In genomic region chr4:102439835-102440234, GRCh38 we compare ENCODE assay signal across 12 cellular contexts.
DNase-seq lines count a peak whose midpoint lies in the region; ATAC-seq and TF ChIP-seq lines count a peak whose summit lies in the region.
"Had no signal": no experiment of that assay in that cellular context is flagged by ENCODE, and none has a peak within 500 bp of the region (broad histone marks: within the 10 kb centered on the region; RNA-seq: fewer than 3 reads in every experiment).

No MANE protein-coding gene starts in this region.

- no peaks in the 10 kb centered on the region for H3K36me3 ChIP-seq in adipocyte (ENCODE audit: control insufficient read depth, insufficient read depth, low read length, severe bottlenecking)
- no peaks in the 10 kb centered on the region for H3K36me3 ChIP-seq in heart right ventricle
- no peaks in the 10 kb centered on the region for H3K36me3 ChIP-seq in skeletal muscle tissue (ENCODE audit: control insufficient read depth in 3 of 3, insufficient read depth in 3 of 3, low read length in 3 of 3)

- peak; percentile 85 for DNase-seq in EH (ENCODE audit: low read depth)
- DNase-seq in adipocyte (ENCODE audit: low read depth), result peak; percentile 85
- DNase-seq in heart right ventricle, result no peak
- no peak for DNase-seq in activated CD8-positive, alpha-beta memory T cell treated with anti-CD3 and anti-CD28 coated beads, Interleukin-2, amount 10 ng/mL, durations not matched to agents 7 days and 5 days
- no peak for DNase-seq in NCI-H1105 (lab: John Stamatoyannopoulos, UW)
- no peak for DNase-seq in activated CD4-positive, alpha-beta T cell treated with anti-CD3 and anti-CD28 coated beads, Interleukin-2, amount 50 U/mL, for 4 hours
- DNase-seq in activated gamma-delta T cell treated with Interleukin-2 at 50 U/mL for 16 hours, result no peak
- DNase-seq: activated CD8-positive, alpha-beta memory T cell treated with anti-CD3 and anti-CD28 coated beads for 24 hours; islet precursor cell; NCI-H1092; stimulated activated CD4-positive, alpha-beta T cell treated with anti-CD3 and anti-CD28 coated beads, Interleukin-12 subunit alpha, Interleukin-12 subunit beta, amount 100 ng/mL, for 4 hours had no signal

- peak in 7 of 8 donors; percentile 44 to 79 (median 71) for ATAC-seq in heart right ventricle
- ATAC-seq in activated CD8-positive, alpha-beta memory T cell treated with anti-CD3 and anti-CD28 coated beads, Interleukin-2, amount 10 ng/mL, durations not matched to agents 7 days and 5 days, result no peak

- no peak overlapping the region for H3K27ac Mint-ChIP-seq in activated CD8-positive, alpha-beta memory T cell treated with anti-CD3 and anti-CD28 coated beads, Interleukin-2, amount 10 ng/mL, durations not matched to agents 7 days and 5 days

- H3K4me1 ChIP-seq in adipocyte (ENCODE audit: control insufficient read depth, insufficient read depth, low read length) (peaks cover 24% of the 10 kb centered on the region), heart right ventricle (peaks cover 0 to 19% (median 18%) of the 10 kb centered on the region in 9 donors), skeletal muscle tissue (ENCODE audit: control insufficient read depth in 3 of 3, insufficient read depth in 3 of 3, low read length in 3 of 3) (peaks cover 0 to 6% (median 4%) of the 10 kb centered on the region in 3 donors)

- intact Hi-C loops in heart right ventricle (cut with DNase I), result loop anchor here in 7 of 10 donors (5.0 to 10.0 kb wide), 7 partner anchors 175 to 655 kb away; partner anchors contain the start of genes BDH2 (in 3 of the 7) and SLC9B1 (in 2 of the 7)

- H3K36me3 Mint-ChIP-seq in activated CD8-positive, alpha-beta memory T cell treated with anti-CD3 and anti-CD28 coated beads, Interleukin-2, amount 10 ng/mL, durations not matched to agents 7 days and 5 days, result peaks cover 3% of the 10 kb centered on the region

- H3K27me3 ChIP-seq in adipocyte (replicated peaks; ENCODE audit: control insufficient read depth, insufficient read depth, low read length), result no peaks in the 10 kb centered on the region
- no peaks in the 10 kb centered on the region for H3K27me3 ChIP-seq in heart right ventricle
- H3K27me3 ChIP-seq in skeletal muscle tissue (ENCODE audit: control insufficient read depth in 3 of 3, insufficient read depth in 3 of 3, low read length in 3 of 3), result no peaks in the 10 kb centered on the region

- no peak for TF ChIP-seq CTCF in heart right ventricle (IDR thresholded peaks at IDR 0.05)

- H3K4me1 Mint-ChIP-seq in activated CD8-positive, alpha-beta memory T cell treated with anti-CD3 and anti-CD28 coated beads, Interleukin-2, amount 10 ng/mL, durations not matched to agents 7 days and 5 days, result no peaks in the 10 kb centered on the region

- peaks cover 1% of the 10 kb centered on the region for H3K9me3 ChIP-seq in adipocyte (ENCODE audit: control insufficient read depth, low read length)
- peaks cover 0 to 3% (median 0%) of the 10 kb centered on the region in 11 donors for H3K9me3 ChIP-seq in heart right ventricle
- H3K9me3 ChIP-seq in skeletal muscle tissue (ENCODE audit: control insufficient read depth in 3 of 3, low read length in 3 of 3), result no peaks in the 10 kb centered on the region

- H3K9me3 Mint-ChIP-seq in activated CD8-positive, alpha-beta memory T cell treated with anti-CD3 and anti-CD28 coated beads, Interleukin-2, amount 10 ng/mL, durations not matched to agents 7 days and 5 days (ENCODE audit: low read depth), result no peaks in the 10 kb centered on the region

- H3K27me3 Mint-ChIP-seq in activated CD8-positive, alpha-beta memory T cell treated with anti-CD3 and anti-CD28 coated beads, Interleukin-2, amount 10 ng/mL, durations not matched to agents 7 days and 5 days, result no peaks in the 10 kb centered on the region

- CTCF ChIA-PET in activated CD8-positive, alpha-beta memory T cell treated with anti-CD3 and anti-CD28 coated beads, Interleukin-2, amount 10 ng/mL, durations not matched to agents 7 days and 5 days (lab: Charles Lee), result no interaction called here

- H3K4me3 Mint-ChIP-seq in activated CD8-positive, alpha-beta memory T cell treated with anti-CD3 and anti-CD28 coated beads, Interleukin-2, amount 10 ng/mL, durations not matched to agents 7 days and 5 days, result no peak overlapping the region

- H3K9ac ChIP-seq in adipocyte (ENCODE audit: low read length) (peak overlapping the region; percentile 68), skeletal muscle tissue (ENCODE audit: low read depth in 1 of 3, low read length in 3 of 3) (peak overlapping the region in 1 of 3 donors; percentile 25)

- H3K27ac ChIP-seq in heart right ventricle (peak overlapping the region in 6 of 10 donors; percentile 16 to 57 (median 54)), skeletal muscle tissue (ENCODE audit: low read depth, low read length) (peak overlapping the region; percentile 76)

- H3K4me3 ChIP-seq in adipocyte (ENCODE audit: low read length) (peak overlapping the region; percentile 69), heart right ventricle (no peak overlapping the region), skeletal muscle tissue (ENCODE audit: low read length in 3 of 3) (no peak overlapping the region)

Comparison
In these comparisons a context has a peak if more than half of its experiments do, and no peak if none do; other contexts are left out.
1. DNase-seq: peak in EH (single experiment) and adipocyte (single experiment); none in heart right ventricle (0 of 2), activated CD8-positive, alpha-beta memory T cell treated with anti-CD3 and anti-CD28 coated beads, Interleukin-2, amount 10 ng/mL, durations not matched to agents 7 days and 5 days (single experiment), NCI-H1105 (single experiment), activated CD4-positive, alpha-beta T cell treated with anti-CD3 and anti-CD28 coated beads, Interleukin-2, amount 50 U/mL, for 4 hours (0 of 2) and activated gamma-delta T cell treated with Interleukin-2 at 50 U/mL for 16 hours (single experiment).